In genomic region chr9:76677481-76678055, GRCh38 we compare ENCODE assay signal across 14 cellular contexts.
DNase-seq lines count a peak whose midpoint lies in the region; ATAC-seq, FAIRE-seq and TF ChIP-seq lines count a peak whose summit lies in the region.
"Had no signal": no experiment of that assay in that cellular context is flagged by ENCODE, and none has a peak within 500 bp of the region (broad histone marks: within the 10 kb centered on the region; RNA-seq: fewer than 3 reads in every experiment).

No MANE protein-coding gene starts in this region.

- ATAC-seq in body of pancreas (peak; percentile 21), HG02678 (IDR thresholded peaks at IDR 0.05; ENCODE audit: unreplicated experiment) (no peak)
- ATAC-seq: natural killer cell treated with Interleukin-12 subunit alpha and Interleukin-12 subunit beta and Interleukin-15 and Interleukin-18, amount 100 ng/mL, for 72 hours had no signal

- no peaks in the 10 kb centered on the region for H3K36me3 ChIP-seq in body of pancreas (replicated peaks in 1 of 2; ENCODE audit: insufficient read depth in 1 of 2, low read depth in 2 of 2)

- FAIRE-seq in GM19239 (lab: Jason Lieb, UNC), result no peak

- intact Hi-C loops in body of pancreas (cut with DNase I), result no loop called here

- H3K27ac ChIP-seq in body of pancreas, result no peak overlapping the region

- no peak for TF ChIP-seq CTCF in body of pancreas (IDR thresholded peaks at IDR 0.05)

- no peaks in the 10 kb centered on the region for H3K9me3 ChIP-seq in body of pancreas

- peak; percentile 84 for DNase-seq in DMS53 (lab: John Stamatoyannopoulos, UW)
- DNase-seq in NCI-H2029 (lab: John Stamatoyannopoulos, UW), result peak; percentile 67
- peak in 1 of 4 donors; percentile 58 for DNase-seq in body of pancreas
- peak; percentile 65 for DNase-seq in myocyte (ENCODE audit: low read depth)
- DNase-seq in GOT3 (lab: John Stamatoyannopoulos, UW), result no peak
- DNase-seq in superior temporal gyrus (ENCODE audit: extremely low spot score), result no peak
- no peak for DNase-seq in GM19239 (ENCODE audit: insufficient read length, low spot score)
- DNase-seq: activated CD4-positive, alpha-beta memory T cell treated with anti-CD3 and anti-CD28 coated beads for 36 hours; CD4-positive, alpha-beta T cell; effector CD4-positive, alpha-beta T cell; stimulated activated CD4-positive, alpha-beta T cell treated with anti-CD3 and anti-CD28 coated beads, Interleukin-1b, Interleukin-23, amount 100 ng/mL, for 48 hours; stimulated activated naive CD4-positive, alpha-beta T cell treated with Interleukin-2 at 50 U/mL for 16 hours had no signal

- no peak overlapping the region for H3K4me3 ChIP-seq in body of pancreas

- peaks cover 5% of the 10 kb centered on the region for H3K4me1 ChIP-seq in body of pancreas

- no peaks in the 10 kb centered on the region for H3K27me3 ChIP-seq in body of pancreas

- no peak for TF ChIP-seq POLR2A in body of pancreas (IDR thresholded peaks at IDR 0.05)

- WGBS in body of pancreas, 2 donors, result 49 to 59% methylated on average over 13 to 15 of the region's 15 CpGs

Comparison
In these comparisons a context has a peak if more than half of its experiments do, and no peak if none do; other contexts are left out.
1. DNase-seq: peak in DMS53 (single experiment), NCI-H2029 (single experiment) and myocyte (single experiment); none in GOT3 (single experiment), superior temporal gyrus (single experiment) and GM19239 (single experiment).